In the genomic region with DNA sequence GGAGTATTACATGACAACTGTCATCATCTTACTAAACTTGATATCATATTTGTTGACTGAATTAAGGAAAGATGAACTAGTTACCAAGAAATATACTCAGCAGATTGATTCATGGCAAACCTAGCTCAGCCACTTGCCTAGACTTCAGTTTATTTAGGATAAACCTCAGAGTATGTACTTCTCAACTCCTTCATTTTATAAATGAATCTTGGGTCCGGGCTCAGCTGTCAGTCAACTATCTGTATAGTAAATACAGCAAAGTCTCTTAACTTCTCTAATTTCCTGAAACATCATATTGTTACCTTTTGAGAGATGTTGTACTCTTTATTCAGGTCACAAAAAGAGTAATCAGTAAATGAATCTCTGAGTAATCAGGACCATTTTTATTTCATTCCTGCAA, we compare ENCODE assay signal across 11 cellular contexts.
DNase-seq lines count a peak whose midpoint lies in the region; ATAC-seq, FAIRE-seq and TF ChIP-seq lines count a peak whose summit lies in the region.
"Had no signal": no experiment of that assay in that cellular context is flagged by ENCODE, and none has a peak within 500 bp of the region (broad histone marks: within the 10 kb centered on the region; RNA-seq: fewer than 3 reads in every experiment).

No MANE protein-coding gene starts in this region.

- in situ Hi-C loops in K562 (cut with MboI) (no loop called here), gastrocnemius medialis (cut with MboI; ENCODE audit: low sequenced_read_pairs in 4 of 4) (no loop called here)

- ATAC-seq in K562: no peak
- ATAC-seq in gastrocnemius medialis: peak in 1 of 2 donors; percentile 3
- ATAC-seq in GM18873 (IDR thresholded peaks at IDR 0.05; ENCODE audit: low FRiP score, unreplicated experiment): no peak

- WGBS in K562 (ENCODE audit: insufficient coverage, low coverage, missing lambda C conversion rate): 64% methylated on average over 1 of the region's 1 CpG

- no peaks in the 10 kb centered on the region for H3K9me3 Mint-ChIP-seq in IgD-negative memory B cell

- FAIRE-seq in K562 (lab: Jason Lieb, UNC): no peak

- H3K9me3 ChIP-seq in DOHH2 (ENCODE audit: control insufficient read depth, insufficient read depth, low read length) (no peaks in the 10 kb centered on the region), K562 (replicated peaks; ENCODE audit: control insufficient read depth, insufficient read depth, low read depth, low read length) (no peaks in the 10 kb centered on the region), gastrocnemius medialis (no peaks in the 10 kb centered on the region)

- peak overlapping the region; percentile 97 to 99 (median 98) for H3K27ac Mint-ChIP-seq in IgD-negative memory B cell

- TF ChIP-seq CTCF in DOHH2 (IDR thresholded peaks at IDR 0.05; ENCODE audit: low read depth, low read length, poor library complexity, severe bottlenecking): no peak
- no peak for TF ChIP-seq CTCF in K562 (IDR thresholded peaks at IDR 0.05 in 2 of 3, conservative IDR thresholded peaks at IDR 0.05 in 1 of 3; ENCODE audit: insufficient read depth in 2 of 3, low read depth in 1 of 3, low read length in 3 of 3)
- TF ChIP-seq CTCF in gastrocnemius medialis (IDR thresholded peaks at IDR 0.05 in 4 of 5, conservative IDR thresholded peaks at IDR 0.05 in 1 of 5): no peak

- H3K4me2 ChIP-seq in DOHH2 (ENCODE audit: low read length) (peak overlapping the region; percentile 8), K562 (ENCODE audit: insufficient read depth, low read length) (no peak overlapping the region)

- peak overlapping the region in 3 of 4 donors; percentile 79 to 83 (median 82) for H3K4me3 Mint-ChIP-seq in IgD-negative memory B cell
- H3K4me3 Mint-ChIP-seq: brain had no signal

- no peak overlapping the region for H2AFZ ChIP-seq in K562 (ENCODE audit: low read depth, low read length)

- H3K9ac ChIP-seq in K562 (ENCODE audit: insufficient read depth in 1 of 2, low read depth in 2 of 2, low read length in 2 of 2): no peak overlapping the region

- H3K4me1 ChIP-seq in DOHH2 (ENCODE audit: control insufficient read depth, low read length) (peaks cover 60% of the 10 kb centered on the region), K562 (replicated peaks in 1 of 2; ENCODE audit: control insufficient read depth in 2 of 2, insufficient read depth in 2 of 2, low read length in 2 of 2) (peaks cover 0 to 18% of the 10 kb centered on the region in 2 experiments; a peak in 4 of 5 replicates), gastrocnemius medialis (peaks cover 52 to 76% of the 10 kb centered on the region in 2 donors)

- TF ChIP-seq POLR2A in K562 (conservative IDR thresholded peaks at IDR 0.05): no peak
- TF ChIP-seq POLR2A in gastrocnemius medialis (IDR thresholded peaks at IDR 0.05): no peak

- TF ChIP-seq EP300 in K562 (IDR thresholded peaks at IDR 0.05; ENCODE audit: low read length): no peak

- H3K36me3 ChIP-seq in DOHH2 (ENCODE audit: control insufficient read depth, low read length): peaks cover 67% of the 10 kb centered on the region
- no peaks in the 10 kb centered on the region for H3K36me3 ChIP-seq in K562 (ENCODE audit: control insufficient read depth, insufficient read depth, low read length)
- H3K36me3 ChIP-seq in gastrocnemius medialis: no peaks in the 10 kb centered on the region

- H3K36me3 Mint-ChIP-seq in IgD-negative memory B cell: peaks cover 2% of the 10 kb centered on the region

- no peak overlapping the region for H3K4me3 ChIP-seq in DOHH2 (ENCODE audit: low read length)
- no peak overlapping the region for H3K4me3 ChIP-seq in K562
- peak overlapping the region in 2 of 4 donors; percentile 67 to 69 for H3K4me3 ChIP-seq in gastrocnemius medialis

- no peaks in the 10 kb centered on the region for H3K27me3 ChIP-seq in DOHH2 (ENCODE audit: control insufficient read depth, low read length)
- no peaks in the 10 kb centered on the region for H3K27me3 ChIP-seq in K562 (ENCODE audit: control insufficient read depth in 2 of 2, insufficient read depth in 2 of 2, low read length in 2 of 2)
- no peaks in the 10 kb centered on the region for H3K27me3 ChIP-seq in gastrocnemius medialis

- no peaks in the 10 kb centered on the region for H3K9me1 ChIP-seq in K562 (ENCODE audit: control insufficient read depth, insufficient read depth, low read length)

- H3K79me2 ChIP-seq in DOHH2 (ENCODE audit: control insufficient read depth, low read length) (peaks cover 83% of the 10 kb centered on the region), K562 (ENCODE audit: control insufficient read depth, insufficient read depth, low read length) (peaks cover 3% of the 10 kb centered on the region; the same call in 1 of the 3 replicates)

- intact Hi-C loops in K562 (cut with micrococcal nuclease): no loop called here
- intact Hi-C loops in gastrocnemius medialis (cut with DNase I; ENCODE audit: low total_unique reads): loop anchor here (5.0 to 10.0 kb wide), 2 partner anchors 162 to 1720 kb away; a partner anchor contains a TSS

- H3K27ac ChIP-seq in DOHH2 (ENCODE audit: low read depth, low read length) (peak overlapping the region; percentile 8), K562 (ENCODE audit: extremely low read depth, low read depth, low read length) (no peak overlapping the region), gastrocnemius medialis (peak overlapping the region; percentile 91 to 97 (median 94))

- POLR2A ChIA-PET in K562 (lab: Yijun Ruan, JAX): interaction anchor here (1.1 to 1.8 kb wide), 4 partner anchors 11 to 96 kb away, joined by 3 to 7 read pairs (median 4); no protein-coding TSS in a partner anchor

- no TSS peak for BruUV-seq in K562 (replicated peaks; lab: Mats Ljungman, UMichigan)

- H3K4me1 Mint-ChIP-seq in IgD-negative memory B cell: peaks cover 65 to 78% (median 65%) of the 10 kb centered on the region in 3 donors

- no peaks in the 10 kb centered on the region for H3K9me2 ChIP-seq in DOHH2 (replicated peaks; ENCODE audit: control insufficient read depth, low read length)

- CTCF ChIA-PET in K562 (lab: Yijun Ruan, JAX; ENCODE audit: low intra/inter-chr PET ratio): no interaction called here

- H4K20me1 ChIP-seq in DOHH2 (ENCODE audit: control insufficient read depth, insufficient read depth, low read depth, low read length): no peaks in the 10 kb centered on the region
- no peaks in the 10 kb centered on the region for H4K20me1 ChIP-seq in K562 (replicated peaks; ENCODE audit: control insufficient read depth, insufficient read depth, low read length)

- no peaks in the 10 kb centered on the region for H3K27me3 Mint-ChIP-seq in IgD-negative memory B cell

- peaks cover 6% of the 10 kb centered on the region; the same call in 1 of the 2 replicates for H3F3A ChIP-seq in DOHH2 (ENCODE audit: control insufficient read depth, insufficient read depth)

- DNase-seq in K562 (ENCODE audit: extremely low read depth in 1 of 4, low spot score in 3 of 4) (no peak), gastrocnemius medialis (no peak), LoVo (ENCODE audit: low spot score) (no peak), ureter (ENCODE audit: low spot score) (no peak), UCSD-AML1 (lab: John Stamatoyannopoulos, UW; ENCODE audit: unreplicated experiment) (no peak)
- DNase-seq: NCI-H1105 treated with DMSO at 0.1 percent for 48 hours, NCI-H69 had no signal

- no peak for TF ChIP-seq RAD21 in K562 (CRISPR knock-in tag; conservative IDR thresholded peaks at IDR 0.05 in 1 of 2, IDR thresholded peaks at IDR 0.05 in 1 of 2)

TF ChIP-seq in K562, 482 proteins besides CTCF, POLR2A, EP300 and RAD21 (continues in another document):
- TF ChIP-seq, protein P1, sequence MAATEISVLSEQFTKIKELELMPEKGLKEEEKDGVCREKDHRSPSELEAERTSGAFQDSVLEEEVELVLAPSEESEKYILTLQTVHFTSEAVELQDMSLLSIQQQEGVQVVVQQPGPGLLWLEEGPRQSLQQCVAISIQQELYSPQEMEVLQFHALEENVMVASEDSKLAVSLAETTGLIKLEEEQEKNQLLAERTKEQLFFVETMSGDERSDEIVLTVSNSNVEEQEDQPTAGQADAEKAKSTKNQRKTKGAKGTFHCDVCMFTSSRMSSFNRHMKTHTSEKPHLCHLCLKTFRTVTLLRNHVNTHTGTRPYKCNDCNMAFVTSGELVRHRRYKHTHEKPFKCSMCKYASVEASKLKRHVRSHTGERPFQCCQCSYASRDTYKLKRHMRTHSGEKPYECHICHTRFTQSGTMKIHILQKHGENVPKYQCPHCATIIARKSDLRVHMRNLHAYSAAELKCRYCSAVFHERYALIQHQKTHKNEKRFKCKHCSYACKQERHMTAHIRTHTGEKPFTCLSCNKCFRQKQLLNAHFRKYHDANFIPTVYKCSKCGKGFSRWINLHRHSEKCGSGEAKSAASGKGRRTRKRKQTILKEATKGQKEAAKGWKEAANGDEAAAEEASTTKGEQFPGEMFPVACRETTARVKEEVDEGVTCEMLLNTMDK (IDR thresholded peaks at IDR 0.05; ENCODE audit: borderline replicate concordance, insufficient read depth, low read depth, low read length, poor library complexity, severe bottlenecking): no peak
- TF ChIP-seq, protein P2, sequence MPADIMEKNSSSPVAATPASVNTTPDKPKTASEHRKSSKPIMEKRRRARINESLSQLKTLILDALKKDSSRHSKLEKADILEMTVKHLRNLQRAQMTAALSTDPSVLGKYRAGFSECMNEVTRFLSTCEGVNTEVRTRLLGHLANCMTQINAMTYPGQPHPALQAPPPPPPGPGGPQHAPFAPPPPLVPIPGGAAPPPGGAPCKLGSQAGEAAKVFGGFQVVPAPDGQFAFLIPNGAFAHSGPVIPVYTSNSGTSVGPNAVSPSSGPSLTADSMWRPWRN (IDR thresholded peaks at IDR 0.05; ENCODE audit: low read depth): no peak
- TF ChIP-seq CBFB (CRISPR knock-in tag; IDR thresholded peaks at IDR 0.05) (no peak), KHSRP (IDR thresholded peaks at IDR 0.05) (no peak)
- TF ChIP-seq, protein P3, sequence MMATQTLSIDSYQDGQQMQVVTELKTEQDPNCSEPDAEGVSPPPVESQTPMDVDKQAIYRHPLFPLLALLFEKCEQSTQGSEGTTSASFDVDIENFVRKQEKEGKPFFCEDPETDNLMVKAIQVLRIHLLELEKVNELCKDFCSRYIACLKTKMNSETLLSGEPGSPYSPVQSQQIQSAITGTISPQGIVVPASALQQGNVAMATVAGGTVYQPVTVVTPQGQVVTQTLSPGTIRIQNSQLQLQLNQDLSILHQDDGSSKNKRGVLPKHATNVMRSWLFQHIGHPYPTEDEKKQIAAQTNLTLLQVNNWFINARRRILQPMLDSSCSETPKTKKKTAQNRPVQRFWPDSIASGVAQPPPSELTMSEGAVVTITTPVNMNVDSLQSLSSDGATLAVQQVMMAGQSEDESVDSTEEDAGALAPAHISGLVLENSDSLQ (IDR thresholded peaks at IDR 0.05): peak; percentile 83
